Comparison of ENCODE assay signal across 11 cellular contexts in the genomic region with DNA sequence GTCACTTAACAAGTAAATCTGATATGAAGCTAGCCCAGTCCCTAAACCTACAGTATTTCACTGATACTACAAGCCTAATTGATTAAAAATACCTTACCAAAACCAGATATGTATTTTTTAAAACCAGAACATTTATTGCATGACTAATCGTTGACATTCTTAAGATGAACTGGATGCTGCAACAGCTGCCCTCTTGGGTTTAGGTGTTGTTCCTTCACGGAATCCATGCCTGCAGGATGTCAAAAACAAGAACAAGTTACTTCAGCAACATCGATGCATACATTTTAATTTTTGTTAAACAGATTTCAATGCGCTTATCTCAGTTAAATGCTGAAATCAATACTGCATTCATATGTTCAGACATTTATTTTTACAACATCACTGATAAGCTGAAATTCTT. TPM values are rescaled to one million over a fixed set of nuclear protein-coding genes. Genes with fewer than 3 reads are reported as not detected.
DNase-seq lines count a peak whose midpoint lies in the region; FAIRE-seq and TF ChIP-seq lines count a peak whose summit lies in the region.
"Had no signal": no experiment of that assay in that cellular context is flagged by ENCODE, and none has a peak within 500 bp of the region (broad histone marks: within the 10 kb centered on the region; RNA-seq: fewer than 3 reads in every experiment).

No MANE protein-coding gene starts in this region.

- H3K4me1 ChIP-seq in OCI-LY1 (ENCODE audit: insufficient read depth, low read length, severe bottlenecking) (peaks cover 36% of the 10 kb centered on the region), osteoblast (ENCODE audit: insufficient read depth, low read length) (peaks cover 30% of the 10 kb centered on the region)

- TF ChIP-seq POLR2A in H54 (IDR thresholded peaks at IDR 0.05; ENCODE audit: low read depth, low read length): no peak

- H3K4me2 ChIP-seq in OCI-LY1 (ENCODE audit: low read length) (peak overlapping the region; percentile 82; the same call in 1 of the 2 replicates), osteoblast (ENCODE audit: insufficient read depth, low read length) (peak overlapping the region; percentile 87)

- H4K20me1 ChIP-seq in OCI-LY1 (ENCODE audit: insufficient read depth, low read length) (no peaks in the 10 kb centered on the region), osteoblast (ENCODE audit: insufficient read depth, low read length) (peaks cover 63% of the 10 kb centered on the region)

- peak overlapping the region; percentile 77 for H3K27ac Mint-ChIP-seq in activated CD4-positive, alpha-beta T cell treated with anti-CD3 and anti-CD28 coated beads, Interleukin-2, amount 10 ng/mL, durations not matched to agents 24 days and 14 days
- peak overlapping the region; percentile 62 for H3K27ac Mint-ChIP-seq in chondrocyte (ENCODE audit: unreplicated experiment)

- H3K9me2 ChIP-seq in OCI-LY1 (ENCODE audit: low read depth, low read length): no peaks in the 10 kb centered on the region

- peaks cover 31% of the 10 kb centered on the region for H3K79me2 ChIP-seq in OCI-LY1 (ENCODE audit: insufficient read depth, low read length)
- H3K79me2 ChIP-seq in osteoblast (ENCODE audit: insufficient read depth, low read length): peaks cover 46% of the 10 kb centered on the region

- no peak for FAIRE-seq in H54 (lab: Jason Lieb, UNC)

- DNase-seq in activated CD4-positive, alpha-beta T cell treated with anti-CD3 and anti-CD28 coated beads, Interleukin-2, amount 10 ng/mL, durations not matched to agents 24 days and 14 days: no peak
- no peak for DNase-seq in activated CD4-positive, alpha-beta T cell treated with anti-CD3 and anti-CD28 coated beads, Interleukin-2, amount 50 U/mL, for 1 hour
- DNase-seq in chondrocyte (ENCODE audit: low spot score) (no peak), osteoblast (ENCODE audit: insufficient read length, low spot score, missing footprints) (no peak), mesenteric fat pad (ENCODE audit: low spot score) (no peak), H54 (ENCODE audit: insufficient read length, low spot score) (no peak), NOMO-1 (lab: John Stamatoyannopoulos, UW; ENCODE audit: unreplicated experiment in 2 of 2) (no peak)
- DNase-seq: GOT3, naive B cell, NCI-H510A treated with DMSO at 0.1 percent for 48 hours had no signal

- H3K9ac ChIP-seq in OCI-LY1 (ENCODE audit: low read length): peak overlapping the region; percentile 9; the same call in 1 of the 2 replicates

- TF ChIP-seq CTCF in OCI-LY1 (IDR thresholded peaks at IDR 0.05; ENCODE audit: low read length): no peak
- no peak for TF ChIP-seq CTCF in chondrocyte (IDR thresholded peaks at IDR 0.05)
- TF ChIP-seq CTCF in osteoblast (IDR thresholded peaks at IDR 0.05; ENCODE audit: extremely low read depth, low read depth, low read length): no peak

- peak overlapping the region; percentile 92 for H3K4me3 ChIP-seq in OCI-LY1 (ENCODE audit: low read depth, low read length, poor library complexity, severe bottlenecking)
- H3K4me3 ChIP-seq in osteoblast (ENCODE audit: insufficient read depth, low read length): peak overlapping the region; percentile 87

- H3K9me3 ChIP-seq in OCI-LY1 (ENCODE audit: low read length) (no peaks in the 10 kb centered on the region), osteoblast (ENCODE audit: low read depth, low read length) (no peaks in the 10 kb centered on the region)

- H2AFZ ChIP-seq in OCI-LY1 (ENCODE audit: low read length) (no peak overlapping the region), osteoblast (ENCODE audit: low read length) (no peak overlapping the region)

- peaks cover 60% of the 10 kb centered on the region for H3K4me1 Mint-ChIP-seq in activated CD4-positive, alpha-beta T cell treated with anti-CD3 and anti-CD28 coated beads, Interleukin-2, amount 10 ng/mL, durations not matched to agents 24 days and 14 days
- peaks cover 52% of the 10 kb centered on the region for H3K4me1 Mint-ChIP-seq in chondrocyte (ENCODE audit: low read depth)

- 0 out of 2 replicates have a peak, but pooled peaks cover 9% of the 10 kb centered on the region for H3F3A ChIP-seq in OCI-LY1 (ENCODE audit: insufficient read depth, low read length)

- H3K27me3 Mint-ChIP-seq in activated CD4-positive, alpha-beta T cell treated with anti-CD3 and anti-CD28 coated beads, Interleukin-2, amount 10 ng/mL, durations not matched to agents 24 days and 14 days: no peaks in the 10 kb centered on the region
- no peaks in the 10 kb centered on the region for H3K27me3 Mint-ChIP-seq in chondrocyte (ENCODE audit: low read depth)
- H3K27me3 Mint-ChIP-seq: naive B cell had no signal

- H3K36me3 ChIP-seq in OCI-LY1 (ENCODE audit: insufficient read depth, low read length) (peaks cover 75% of the 10 kb centered on the region), osteoblast (ENCODE audit: insufficient read depth, low read length) (peaks cover 71% of the 10 kb centered on the region)

- peak overlapping the region; percentile 97 for H3K4me3 Mint-ChIP-seq in activated CD4-positive, alpha-beta T cell treated with anti-CD3 and anti-CD28 coated beads, Interleukin-2, amount 10 ng/mL, durations not matched to agents 24 days and 14 days
- H3K4me3 Mint-ChIP-seq in chondrocyte (ENCODE audit: unreplicated experiment): peak overlapping the region; percentile 9

- intact Hi-C loops in activated CD4-positive, alpha-beta T cell treated with anti-CD3 and anti-CD28 coated beads, Interleukin-2, amount 10 ng/mL, durations not matched to agents 24 days and 14 days (cut with micrococcal nuclease): loop anchor here (10.0 kb wide), 3 partner anchors 428 to 1618 kb away; partner anchors contain the start of genes FYB1 and RIMOC1

- H3K36me3 Mint-ChIP-seq in activated CD4-positive, alpha-beta T cell treated with anti-CD3 and anti-CD28 coated beads, Interleukin-2, amount 10 ng/mL, durations not matched to agents 24 days and 14 days (ENCODE audit: low read depth): peaks cover 77% of the 10 kb centered on the region
- H3K36me3 Mint-ChIP-seq in chondrocyte (ENCODE audit: low read depth): peaks cover 61% of the 10 kb centered on the region

- no peaks in the 10 kb centered on the region for H3K27me3 ChIP-seq in OCI-LY1 (ENCODE audit: insufficient read depth, low read length)
- no peaks in the 10 kb centered on the region for H3K27me3 ChIP-seq in osteoblast (ENCODE audit: insufficient read depth, low read length)

- no peaks in the 10 kb centered on the region for H3K9me3 Mint-ChIP-seq in activated CD4-positive, alpha-beta T cell treated with anti-CD3 and anti-CD28 coated beads, Interleukin-2, amount 10 ng/mL, durations not matched to agents 24 days and 14 days
- no peaks in the 10 kb centered on the region for H3K9me3 Mint-ChIP-seq in chondrocyte (ENCODE audit: low read depth)
- H3K9me3 Mint-ChIP-seq: naive B cell had no signal

- H3K27ac ChIP-seq in OCI-LY1 (ENCODE audit: low read depth, low read length, poor library complexity, severe bottlenecking) (no peak overlapping the region), osteoblast (ENCODE audit: low read depth, low read length) (peak overlapping the region; percentile 24)

RNA-seq across cellular contexts. Expression of gene RPL37, which starts 2.7 kb away (rescaled TPM):
- 1,546 and 1,565 TPM in 2 replicates for total RNA-seq in activated CD4-positive, alpha-beta T cell treated with anti-CD3 and anti-CD28 coated beads, Interleukin-2, amount 10 ng/mL, durations not matched to agents 24 days and 14 days
- 714 to 807 TPM (median 721 TPM) in 3 replicates for total RNA-seq in chondrocyte
- total RNA-seq in osteoblast: 220 and 385 TPM in 2 replicates
- total RNA-seq in mesenteric fat pad: 961 TPM

RNA-seq across cellular contexts. Expression of gene CARD6, which starts 8.8 kb away (rescaled TPM):
- total RNA-seq in activated CD4-positive, alpha-beta T cell treated with anti-CD3 and anti-CD28 coated beads, Interleukin-2, amount 10 ng/mL, durations not matched to agents 24 days and 14 days: 1.7 and 1.8 TPM in 2 replicates
- total RNA-seq in chondrocyte (0.36 to 0.72 TPM (median 0.53 TPM) in 3 replicates), osteoblast (19.5 and 24.8 TPM in 2 replicates), mesenteric fat pad (19.5 TPM)

RNA-seq across cellular contexts. Expression of gene PRKAA1, which starts 34.2 kb away (rescaled TPM):
- total RNA-seq in activated CD4-positive, alpha-beta T cell treated with anti-CD3 and anti-CD28 coated beads, Interleukin-2, amount 10 ng/mL, durations not matched to agents 24 days and 14 days: 44.8 and 49.1 TPM in 2 replicates
- 67.8 to 71.3 TPM (median 70.8 TPM) in 3 replicates for total RNA-seq in chondrocyte
- 95.5 and 110 TPM in 2 replicates for total RNA-seq in osteoblast
- 83.9 TPM for total RNA-seq in mesenteric fat pad
